1 cellular context compared by ENCODE assay signal in the genomic region with DNA sequence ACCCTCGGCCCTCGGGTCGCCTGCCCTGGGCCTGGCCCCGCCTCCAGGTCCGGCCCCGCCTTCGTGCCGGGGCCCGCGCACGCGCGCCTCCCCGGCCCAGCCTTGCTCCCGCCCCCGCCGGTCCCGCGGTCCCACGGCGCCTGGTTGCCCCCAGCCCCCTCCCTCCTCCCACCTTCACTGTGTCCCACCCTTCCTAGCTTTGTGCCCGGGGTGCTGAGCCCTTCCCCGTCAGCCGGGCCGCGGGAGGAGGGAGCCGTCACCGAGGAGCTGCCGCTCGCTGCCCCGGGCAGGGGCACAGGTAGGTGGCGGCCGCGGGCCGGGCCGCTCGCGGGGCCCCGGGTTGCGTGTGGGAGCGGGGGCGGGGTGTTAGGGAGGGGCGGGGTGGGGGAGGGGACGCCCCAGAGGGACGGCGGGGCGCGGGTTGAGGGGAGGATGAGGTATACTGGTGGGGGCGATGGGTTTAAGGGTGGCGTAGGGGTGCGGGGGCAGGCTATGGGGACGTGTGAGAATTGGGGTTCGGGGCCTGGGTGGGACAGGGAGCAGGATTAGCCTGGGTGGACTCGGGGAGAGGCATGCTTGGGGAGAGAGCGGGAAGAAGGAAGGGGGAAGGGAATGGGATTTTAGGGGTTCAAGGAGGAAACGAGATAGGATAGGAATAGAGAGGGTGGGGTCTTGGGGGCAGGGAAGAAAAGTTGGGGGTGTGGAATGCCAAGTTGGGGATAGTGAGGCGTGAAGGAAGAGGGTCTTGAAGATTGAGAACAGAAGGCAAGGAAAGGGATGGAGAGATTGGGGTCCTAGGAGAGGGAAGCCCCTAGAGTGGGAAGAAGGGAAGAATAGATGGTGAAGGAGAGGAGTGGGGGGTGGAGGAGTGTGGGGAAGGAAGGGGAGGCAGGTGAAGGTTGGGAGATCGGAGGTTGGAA.
TF ChIP-seq lines count a peak whose summit lies in the region.

A gene with protein sequence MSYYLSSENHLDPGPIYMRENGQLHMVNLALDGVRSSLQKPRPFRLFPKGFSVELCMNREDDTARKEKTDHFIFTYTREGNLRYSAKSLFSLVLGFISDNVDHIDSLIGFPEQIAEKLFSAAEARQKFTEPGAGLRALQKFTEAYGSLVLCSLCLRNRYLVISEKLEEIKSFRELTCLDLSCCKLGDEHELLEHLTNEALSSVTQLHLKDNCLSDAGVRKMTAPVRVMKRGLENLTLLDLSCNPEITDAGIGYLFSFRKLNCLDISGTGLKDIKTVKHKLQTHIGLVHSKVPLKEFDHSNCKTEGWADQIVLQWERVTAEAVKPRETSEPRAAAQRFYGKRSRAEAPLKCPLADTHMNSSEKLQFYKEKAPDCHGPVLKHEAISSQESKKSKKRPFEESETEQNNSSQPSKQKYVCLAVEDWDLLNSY (plus strand): TSS at position 99 of the 920 bp plus-strand sequence. CDS start 5,650 bp downstream, outside the sequence.

TF ChIP-seq in GM12878, 131 proteins besides CTCF, POLR2A, EP300 and RAD21 (continued from another document):
- TF ChIP-seq, protein P1, sequence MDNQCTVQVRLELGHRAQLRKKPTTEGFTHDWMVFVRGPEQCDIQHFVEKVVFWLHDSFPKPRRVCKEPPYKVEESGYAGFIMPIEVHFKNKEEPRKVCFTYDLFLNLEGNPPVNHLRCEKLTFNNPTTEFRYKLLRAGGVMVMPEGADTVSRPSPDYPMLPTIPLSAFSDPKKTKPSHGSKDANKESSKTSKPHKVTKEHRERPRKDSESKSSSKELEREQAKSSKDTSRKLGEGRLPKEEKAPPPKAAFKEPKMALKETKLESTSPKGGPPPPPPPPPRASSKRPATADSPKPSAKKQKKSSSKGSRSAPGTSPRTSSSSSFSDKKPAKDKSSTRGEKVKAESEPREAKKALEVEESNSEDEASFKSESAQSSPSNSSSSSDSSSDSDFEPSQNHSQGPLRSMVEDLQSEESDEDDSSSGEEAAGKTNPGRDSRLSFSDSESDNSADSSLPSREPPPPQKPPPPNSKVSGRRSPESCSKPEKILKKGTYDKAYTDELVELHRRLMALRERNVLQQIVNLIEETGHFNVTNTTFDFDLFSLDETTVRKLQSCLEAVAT (IDR thresholded peaks at IDR 0.05): peak; percentile 61; the same call in 1 of the 2 replicates
- TF ChIP-seq FOXM1 (IDR thresholded peaks at IDR 0.05; ENCODE audit: low read depth, low read length) (no peak), ATF7 (IDR thresholded peaks at IDR 0.05; ENCODE audit: low read depth) (0 out of 2 replicates have a peak, but pooled peaks have one; percentile 22), POLR2AphosphoS5 (IDR thresholded peaks at IDR 0.05; ENCODE audit: low read length) (no peak), WRNIP1 (IDR thresholded peaks at IDR 0.05; ENCODE audit: borderline replicate concordance, low read depth, low read length) (no peak), MXI1 (IDR thresholded peaks at IDR 0.05; ENCODE audit: low read depth, low read length) (peak; percentile 19; the same call in 1 of the 2 replicates), MYB (IDR thresholded peaks at IDR 0.05; ENCODE audit: borderline replicate concordance, low read depth, low read length) (no peak)
